1 cellular context compared by ENCODE assay signal in genomic region chr11:71585673-71586072, GRCh38.
TF ChIP-seq lines count a peak whose summit lies in the region.
"Not testable (repeated sequence)": the region's sequence is repeated elsewhere in the genome, so short reads cannot be mapped to it uniquely, and the experiment has no call there.

No MANE protein-coding gene starts in this region.

TF ChIP-seq in K562, 482 proteins besides CTCF, POLR2A, EP300 and RAD21:
- TF ChIP-seq ETV6 (IDR thresholded peaks at IDR 0.05; ENCODE audit: borderline replicate concordance in 1 of 2, low read depth in 2 of 2, low read length in 1 of 2), result not testable (repeated sequence)
- 0 out of 2 replicates have a peak, but pooled peaks have one; percentile 52 for TF ChIP-seq ETV6 (CRISPR knock-in tag; IDR thresholded peaks at IDR 0.05; ENCODE audit: borderline replicate concordance)
- peak; percentile 85; the same call in 1 of the 2 replicates for TF ChIP-seq CUX1 (CRISPR knock-in tag; IDR thresholded peaks at IDR 0.05)
- TF ChIP-seq SAFB (IDR thresholded peaks at IDR 0.05; ENCODE audit: borderline replicate concordance, low read depth, low read length), result peak; percentile 51; the same call in 1 of the 2 replicates
- peak; percentile 88 for TF ChIP-seq DACH1 (IDR thresholded peaks at IDR 0.05; ENCODE audit: partially characterized antibody)
